Comparison of ENCODE assay signal across 15 cellular contexts in the genomic region with DNA sequence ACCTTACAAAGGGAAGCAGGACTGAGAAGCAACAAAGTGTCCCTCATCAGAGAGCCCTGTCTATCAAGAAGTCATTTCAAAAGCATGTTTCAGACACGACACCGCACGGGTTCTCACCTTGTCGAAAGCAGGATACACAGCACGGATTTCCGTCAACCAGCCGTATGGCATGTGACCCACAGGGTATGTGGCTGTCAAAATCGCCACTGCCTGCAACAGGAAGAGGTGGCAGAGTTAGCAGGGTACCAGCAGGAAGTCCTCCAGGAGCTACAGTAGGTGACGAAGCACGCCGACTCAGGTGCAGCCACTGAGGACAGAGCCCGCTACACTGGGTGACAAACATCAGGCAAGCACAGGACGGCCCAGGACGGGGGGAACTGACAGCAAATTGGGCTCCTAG.
DNase-seq lines count a peak whose midpoint lies in the region; ATAC-seq and TF ChIP-seq lines count a peak whose summit lies in the region.
"Had no signal": no experiment of that assay in that cellular context is flagged by ENCODE, and none has a peak within 500 bp of the region (broad histone marks: within the 10 kb centered on the region; RNA-seq: fewer than 3 reads in every experiment).

No MANE protein-coding gene starts in this region.

- no peaks in the 10 kb centered on the region for H3K9me3 Mint-ChIP-seq in activated naive CD4-positive, alpha-beta T cell treated with anti-CD3 and anti-CD28 coated beads, Interleukin-2, amount 10 ng/mL, durations not matched to agents 7 days and 5 days
- no peaks in the 10 kb centered on the region for H3K9me3 Mint-ChIP-seq in memory B cell
- no peaks in the 10 kb centered on the region for H3K9me3 Mint-ChIP-seq in stimulated activated memory B cell treated with anti-CD40 and anti-IgM and Interleukin-4, amounts not matched to agents 10 μg/mL and 1 μg/mL and 100 μg/mL, for 72 hours
- H3K9me3 Mint-ChIP-seq in MCF 10A (ENCODE audit: unreplicated experiment) = no peaks in the 10 kb centered on the region
- H3K9me3 Mint-ChIP-seq: GM23338 had no signal

- no peaks in the 10 kb centered on the region for H3K27me3 Mint-ChIP-seq in activated naive CD4-positive, alpha-beta T cell treated with anti-CD3 and anti-CD28 coated beads, Interleukin-2, amount 10 ng/mL, durations not matched to agents 7 days and 5 days
- H3K27me3 Mint-ChIP-seq in memory B cell (no peaks in the 10 kb centered on the region), MCF 10A (ENCODE audit: insufficient read depth, unreplicated experiment) (no peaks in the 10 kb centered on the region)
- H3K27me3 Mint-ChIP-seq in stimulated activated memory B cell treated with anti-CD40 and anti-IgM and Interleukin-4, amounts not matched to agents 10 μg/mL and 1 μg/mL and 100 μg/mL, for 72 hours = no peaks in the 10 kb centered on the region

- peaks cover 22% of the 10 kb centered on the region for H3K36me3 Mint-ChIP-seq in activated naive CD4-positive, alpha-beta T cell treated with anti-CD3 and anti-CD28 coated beads, Interleukin-2, amount 10 ng/mL, durations not matched to agents 7 days and 5 days
- H3K36me3 Mint-ChIP-seq in memory B cell (peaks cover 21% of the 10 kb centered on the region), MCF 10A (ENCODE audit: insufficient read depth, unreplicated experiment) (peaks cover 44% of the 10 kb centered on the region)
- peaks cover 33% of the 10 kb centered on the region for H3K36me3 Mint-ChIP-seq in stimulated activated memory B cell treated with anti-CD40 and anti-IgM and Interleukin-4, amounts not matched to agents 10 μg/mL and 1 μg/mL and 100 μg/mL, for 72 hours

- no TSS peak for BruUV-seq in MCF 10A (replicated peaks; lab: Mats Ljungman, UMichigan)

- intact Hi-C loops in MCF 10A (cut with micrococcal nuclease) = no loop called here

- TF ChIP-seq CTCF in MCF 10A (IDR thresholded peaks at IDR 0.05; ENCODE audit: unreplicated experiment) = no peak

- H3K4me1 Mint-ChIP-seq in activated naive CD4-positive, alpha-beta T cell treated with anti-CD3 and anti-CD28 coated beads, Interleukin-2, amount 10 ng/mL, durations not matched to agents 7 days and 5 days = peaks cover 25% of the 10 kb centered on the region
- H3K4me1 Mint-ChIP-seq in memory B cell (peaks cover 16% of the 10 kb centered on the region), MCF 10A (ENCODE audit: insufficient read depth, unreplicated experiment) (peaks cover 19% of the 10 kb centered on the region)
- peaks cover 30% of the 10 kb centered on the region for H3K4me1 Mint-ChIP-seq in stimulated activated memory B cell treated with anti-CD40 and anti-IgM and Interleukin-4, amounts not matched to agents 10 μg/mL and 1 μg/mL and 100 μg/mL, for 72 hours

- H3K27ac Mint-ChIP-seq in activated naive CD4-positive, alpha-beta T cell treated with anti-CD3 and anti-CD28 coated beads, Interleukin-2, amount 10 ng/mL, durations not matched to agents 7 days and 5 days = peak overlapping the region; percentile 50
- H3K27ac Mint-ChIP-seq in memory B cell (peak overlapping the region; percentile 35), MCF 10A (ENCODE audit: low read depth, unreplicated experiment) (no peak overlapping the region)
- H3K27ac Mint-ChIP-seq in stimulated activated memory B cell treated with anti-CD40 and anti-IgM and Interleukin-4, amounts not matched to agents 10 μg/mL and 1 μg/mL and 100 μg/mL, for 72 hours = peak overlapping the region; percentile 78
- H3K27ac Mint-ChIP-seq: GM23338 had no signal

- CTCF ChIA-PET in activated naive CD4-positive, alpha-beta T cell treated with anti-CD3 and anti-CD28 coated beads, Interleukin-2, amount 10 ng/mL, durations not matched to agents 7 days and 5 days (lab: Charles Lee) = no interaction called here
- CTCF ChIA-PET in MCF 10A (lab: Yijun Ruan, JAX) = interaction anchor here (0.6 to 1.0 kb wide), 4 partner anchors 29 to 258 kb away, joined by 3 to 4 read pairs (median 4); no protein-coding TSS in a partner anchor

- POLR2A ChIA-PET in MCF 10A (lab: Yijun Ruan, JAX) = no interaction called here

- no peak overlapping the region for H3K4me3 Mint-ChIP-seq in activated naive CD4-positive, alpha-beta T cell treated with anti-CD3 and anti-CD28 coated beads, Interleukin-2, amount 10 ng/mL, durations not matched to agents 7 days and 5 days
- H3K4me3 Mint-ChIP-seq in memory B cell (peak overlapping the region; percentile 71), MCF 10A (ENCODE audit: unreplicated experiment) (no peak overlapping the region)
- H3K4me3 Mint-ChIP-seq in stimulated activated memory B cell treated with anti-CD40 and anti-IgM and Interleukin-4, amounts not matched to agents 10 μg/mL and 1 μg/mL and 100 μg/mL, for 72 hours = peak overlapping the region; percentile 26
- H3K4me3 Mint-ChIP-seq: GM23338 had no signal

- DNase-seq in activated naive CD4-positive, alpha-beta T cell treated with anti-CD3 and anti-CD28 coated beads, Interleukin-2, amount 10 ng/mL, durations not matched to agents 7 days and 5 days = no peak
- no peak for DNase-seq in activated naive CD4-positive, alpha-beta T cell treated with anti-CD3 and anti-CD28 coated beads, Interleukin-2, amount 50 U/mL, for 16 hours
- peak; percentile 6 for DNase-seq in activated CD8-positive, alpha-beta memory T cell treated with anti-CD3 and anti-CD28 coated beads for 4 hours (ENCODE audit: low read depth in 2 of 2)
- DNase-seq in memory B cell (ENCODE audit: low spot score in 2 of 2) (no peak), nucleus accumbens (lab: John Stamatoyannopoulos, UW) (no peak), MCF 10A (ENCODE audit: unreplicated experiment) (no peak)
- DNase-seq: dermis blood vessel endothelial cell, esophagus squamous epithelium, NCI-H446, OCI-M1, pancreas, transverse colon had no signal

- ATAC-seq in memory B cell (ENCODE audit: low read depth) (peak; percentile 73), GM18517 (IDR thresholded peaks at IDR 0.05; ENCODE audit: unreplicated experiment) (no peak)
- peak; percentile 65 for ATAC-seq in stimulated activated memory B cell treated with anti-CD40 and anti-IgM and Interleukin-4, amounts not matched to agents 10 μg/mL and 1 μg/mL and 100 μg/mL, for 72 hours
- ATAC-seq: GM23338, pancreas had no signal

Comparison
In these comparisons a context has a peak if more than half of its experiments do, and no peak if none do; other contexts are left out.
1. DNase-seq: peak in activated CD8-positive, alpha-beta memory T cell treated with anti-CD3 and anti-CD28 coated beads for 4 hours (2 of 2); none in activated naive CD4-positive, alpha-beta T cell treated with anti-CD3 and anti-CD28 coated beads, Interleukin-2, amount 10 ng/mL, durations not matched to agents 7 days and 5 days (single experiment), activated naive CD4-positive, alpha-beta T cell treated with anti-CD3 and anti-CD28 coated beads, Interleukin-2, amount 50 U/mL, for 16 hours (single experiment), memory B cell (0 of 2), nucleus accumbens (0 of 56) and MCF 10A (single experiment).
2. H3K4me3 Mint-ChIP-seq: peak in memory B cell (single experiment) and stimulated activated memory B cell treated with anti-CD40 and anti-IgM and Interleukin-4, amounts not matched to agents 10 μg/mL and 1 μg/mL and 100 μg/mL, for 72 hours (single experiment); none in activated naive CD4-positive, alpha-beta T cell treated with anti-CD3 and anti-CD28 coated beads, Interleukin-2, amount 10 ng/mL, durations not matched to agents 7 days and 5 days (single experiment) and MCF 10A (single experiment).